ENCODE assay signal across 8 cellular contexts in genomic region chr12:53379389-53380103, GRCh38. TPM values are rescaled to one million over a fixed set of nuclear protein-coding genes. Genes with fewer than 3 reads are reported as not detected.
DNase-seq lines count a peak whose midpoint lies in the region; ATAC-seq and TF ChIP-seq lines count a peak whose summit lies in the region.

No MANE protein-coding gene starts in this region.

- H3K36me3 ChIP-seq in DND-41 (ENCODE audit: insufficient read depth, low read length), result peaks cover 34% of the 10 kb centered on the region
- H3K36me3 ChIP-seq in PC-9 (ENCODE audit: low read depth), result peaks cover 21% of the 10 kb centered on the region

- no peak overlapping the region for H3K27ac Mint-ChIP-seq in stimulated activated memory B cell treated with anti-CD40 and anti-IgM and Interleukin-4, amounts not matched to agents 10 μg/mL and 1 μg/mL and 100 μg/mL, for 72 hours

- H4K20me1 ChIP-seq in DND-41 (ENCODE audit: insufficient read depth, low read length), result peaks cover 26% of the 10 kb centered on the region; the same call in 1 of the 2 replicates
- H4K20me1 ChIP-seq in PC-9 (ENCODE audit: insufficient read depth), result peaks cover 5% of the 10 kb centered on the region

- no peaks in the 10 kb centered on the region for H3K9me2 ChIP-seq in PC-9 (ENCODE audit: insufficient read depth)

- H3F3A ChIP-seq in PC-9 (ENCODE audit: insufficient read depth, low read depth), result peaks cover 25% of the 10 kb centered on the region

- ATAC-seq in DND-41 (ENCODE audit: insufficient read depth, low read depth), result peak; percentile 86
- ATAC-seq in GM21737 (IDR thresholded peaks at IDR 0.05; ENCODE audit: unreplicated experiment), result peak; percentile 66
- ATAC-seq in activated T-cell treated with anti-CD3 and anti-CD28 coated beads, Interleukin-2, amount 50 U/mL, for 4 hours, result peak; percentile 78 to 80
- peak; percentile 87 for ATAC-seq in stimulated activated memory B cell treated with anti-CD40 and anti-IgM and Interleukin-4, amounts not matched to agents 10 μg/mL and 1 μg/mL and 100 μg/mL, for 72 hours

- no peaks in the 10 kb centered on the region for H3K9me3 ChIP-seq in DND-41 (ENCODE audit: insufficient read depth, low read length, severe bottlenecking)
- no peaks in the 10 kb centered on the region for H3K9me3 ChIP-seq in PC-9 (ENCODE audit: insufficient read depth, low read depth)

- no peak for TF ChIP-seq CTCF in DND-41 (IDR thresholded peaks at IDR 0.05; ENCODE audit: borderline replicate concordance, extremely low read depth, low read length, poor library complexity, severe bottlenecking)
- TF ChIP-seq CTCF in PC-9 (conservative IDR thresholded peaks at IDR 0.05), result no peak

- DNase-seq in DND-41, result peak; percentile 100
- peak; percentile 97 for DNase-seq in KG1 (lab: John Stamatoyannopoulos, UW)
- DNase-seq in PC-9, result peak; percentile 98 to 100
- peak; percentile 87 for DNase-seq in activated T-cell treated with anti-CD3 and anti-CD28 coated beads, Interleukin-2, amount 50 U/mL, for 4 hours
- DNase-seq in fibroblast of gingiva (ENCODE audit: low read depth), result peak; percentile 100
- DNase-seq in myocyte (ENCODE audit: low read depth), result peak; percentile 100

- H3K4me1 Mint-ChIP-seq in activated T-cell treated with anti-CD3 and anti-CD28 coated beads, Interleukin-2, amount 50 U/mL, for 4 hours (ENCODE audit: low read depth), result peaks cover 36% of the 10 kb centered on the region
- peaks cover 31% of the 10 kb centered on the region for H3K4me1 Mint-ChIP-seq in stimulated activated memory B cell treated with anti-CD40 and anti-IgM and Interleukin-4, amounts not matched to agents 10 μg/mL and 1 μg/mL and 100 μg/mL, for 72 hours

- H3K4me2 ChIP-seq in DND-41 (ENCODE audit: insufficient read depth, low read length) (peak overlapping the region; percentile 73), PC-9 (peak overlapping the region; percentile 92)

- intact Hi-C loops in PC-9 (cut with micrococcal nuclease; ENCODE audit: unreplicated experiment), result loop anchor here (1.0 to 5.0 kb wide), 3 partner anchors 27 to 59 kb away; partner anchors contain the start of genes AAAS and AMHR2

- no peak overlapping the region for H3K4me3 Mint-ChIP-seq in activated T-cell treated with anti-CD3 and anti-CD28 coated beads, Interleukin-2, amount 50 U/mL, for 4 hours
- H3K4me3 Mint-ChIP-seq in stimulated activated memory B cell treated with anti-CD40 and anti-IgM and Interleukin-4, amounts not matched to agents 10 μg/mL and 1 μg/mL and 100 μg/mL, for 72 hours, result no peak overlapping the region

- CTCF ChIA-PET in PC-9 (lab: Charles Lee), result interaction anchor here (1.2 to 1.8 kb wide), 3 partner anchors 27 to 59 kb away, joined by 6 to 16 read pairs (median 7); no protein-coding TSS in a partner anchor

- H3K4me1 ChIP-seq in DND-41 (ENCODE audit: insufficient read depth, low read length) (peaks cover 47% of the 10 kb centered on the region), PC-9 (replicated peaks; ENCODE audit: insufficient read depth) (peaks cover 40% of the 10 kb centered on the region)

- H3K27me3 Mint-ChIP-seq in activated T-cell treated with anti-CD3 and anti-CD28 coated beads, Interleukin-2, amount 50 U/mL, for 4 hours (ENCODE audit: low read depth), result no peaks in the 10 kb centered on the region
- no peaks in the 10 kb centered on the region for H3K27me3 Mint-ChIP-seq in stimulated activated memory B cell treated with anti-CD40 and anti-IgM and Interleukin-4, amounts not matched to agents 10 μg/mL and 1 μg/mL and 100 μg/mL, for 72 hours

- BruUV-seq in PC-9 (replicated peaks; lab: Mats Ljungman, UMichigan), result no TSS peak

- POLR2A ChIA-PET in PC-9 (lab: Charles Lee; ENCODE audit: unreplicated experiment), result interaction anchor here (0.5 to 0.9 kb wide), 12 partner anchors 14 to 434 kb away, joined by 3 to 8 read pairs (median 4); partner anchors contain the start of genes AAAS and PFDN5

- H3K9ac ChIP-seq in DND-41 (ENCODE audit: low read depth, low read length), result peak overlapping the region; percentile 90

- peak overlapping the region; percentile 87 for H2AFZ ChIP-seq in DND-41 (ENCODE audit: low read depth, low read length)
- peak overlapping the region; percentile 85 for H2AFZ ChIP-seq in PC-9

- H3K27me3 ChIP-seq in DND-41 (ENCODE audit: insufficient read depth, low read length, poor library complexity) (no peaks in the 10 kb centered on the region), PC-9 (ENCODE audit: insufficient read depth, low read depth) (no peaks in the 10 kb centered on the region)

- H3K79me2 ChIP-seq in DND-41 (ENCODE audit: insufficient read depth, low read length), result peaks cover 42% of the 10 kb centered on the region
- peaks cover 37% of the 10 kb centered on the region for H3K79me2 ChIP-seq in PC-9 (ENCODE audit: low read depth)

- peaks cover 24% of the 10 kb centered on the region for H3K36me3 Mint-ChIP-seq in activated T-cell treated with anti-CD3 and anti-CD28 coated beads, Interleukin-2, amount 50 U/mL, for 4 hours (ENCODE audit: insufficient read depth)
- H3K36me3 Mint-ChIP-seq in stimulated activated memory B cell treated with anti-CD40 and anti-IgM and Interleukin-4, amounts not matched to agents 10 μg/mL and 1 μg/mL and 100 μg/mL, for 72 hours, result peaks cover 37% of the 10 kb centered on the region

- peak overlapping the region; percentile 44 to 74 for H3K4me3 ChIP-seq in DND-41 (ENCODE audit: low read depth in 1 of 2, low read length in 2 of 2)
- H3K4me3 ChIP-seq in PC-9, result peak overlapping the region; percentile 76

- H3K27ac ChIP-seq in DND-41 (ENCODE audit: low read length) (peak overlapping the region; percentile 99), PC-9 (peak overlapping the region; percentile 83)

- H3K9me3 Mint-ChIP-seq in activated T-cell treated with anti-CD3 and anti-CD28 coated beads, Interleukin-2, amount 50 U/mL, for 4 hours, result no peaks in the 10 kb centered on the region
- H3K9me3 Mint-ChIP-seq in stimulated activated memory B cell treated with anti-CD40 and anti-IgM and Interleukin-4, amounts not matched to agents 10 μg/mL and 1 μg/mL and 100 μg/mL, for 72 hours, result no peaks in the 10 kb centered on the region

RNA-seq across cellular contexts. Expression of gene SP1, which starts 0.4 kb away (rescaled TPM):
- total RNA-seq in PC-9 (2021), result 72.9 and 118 TPM in 2 replicates
- 10 to 100 TPM; 61.9 to 64.6 (median 63.5) TPM for total RNA-seq in activated T-cell treated with anti-CD3 and anti-CD28 coated beads, Interleukin-2, amount 50 U/mL, for 4 hours
- 28.9 and 35.6 TPM in 2 replicates for total RNA-seq in myocyte
- 19.0 TPM for polyA plus RNA-seq in myocyte (2012)

RNA-seq across cellular contexts. Expression of gene SP7, which starts 43.4 kb away (rescaled TPM):
- total RNA-seq in PC-9 (2021), result not detected in 2 replicates
- not detected for total RNA-seq in activated T-cell treated with anti-CD3 and anti-CD28 coated beads, Interleukin-2, amount 50 U/mL, for 4 hours
- not detected in 2 replicates for total RNA-seq in myocyte
- polyA plus RNA-seq in myocyte (2012), result not detected

RNA-seq across cellular contexts. Expression of gene AMHR2, which starts 44.1 kb away (rescaled TPM):
- total RNA-seq in PC-9 (2021), result not detected in 2 replicates
- not detected for total RNA-seq in activated T-cell treated with anti-CD3 and anti-CD28 coated beads, Interleukin-2, amount 50 U/mL, for 4 hours
- total RNA-seq in myocyte, result not detected in 2 replicates
- not detected for polyA plus RNA-seq in myocyte (2012)

RNA-seq across cellular contexts. Expression of gene AAAS, which starts 58.1 kb away (rescaled TPM):
- total RNA-seq in PC-9 (2021) (53.4 and 67.3 TPM in 2 replicates), myocyte (63.6 and 74.1 TPM in 2 replicates)
- 10 to 100 TPM; 84.6 to 95.9 (median 91.2) TPM for total RNA-seq in activated T-cell treated with anti-CD3 and anti-CD28 coated beads, Interleukin-2, amount 50 U/mL, for 4 hours
- 55.7 TPM for polyA plus RNA-seq in myocyte (2012)

Comparison
In these comparisons a context has a peak if more than half of its experiments do, and no peak if none do; other contexts are left out.
1. Peak in every context shown above with its lines: DNase-seq, ATAC-seq, H3K4me3 ChIP-seq and H3K27ac ChIP-seq.